In the genomic region with DNA sequence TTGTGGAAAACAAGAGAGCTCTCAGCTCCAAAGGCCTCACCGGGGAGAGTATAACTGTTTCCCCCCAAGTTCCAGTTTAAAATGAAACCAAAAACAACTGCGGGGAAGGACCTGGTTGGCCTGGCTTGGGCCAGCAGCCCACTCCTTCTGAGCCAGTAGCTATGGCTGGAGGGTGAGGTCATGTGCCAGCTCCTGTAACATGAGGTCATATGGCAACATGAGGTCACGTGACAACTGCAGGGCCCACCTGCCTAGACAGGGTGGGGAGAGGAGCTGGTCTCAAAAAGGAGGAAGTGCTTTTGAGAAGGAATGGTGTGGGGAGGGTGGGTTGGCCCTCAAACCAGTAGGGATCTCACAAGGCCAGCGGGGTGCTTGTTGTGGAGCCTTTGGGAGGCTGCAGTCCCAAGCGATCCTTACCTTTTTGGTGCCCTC, we compare ENCODE assay signal across 8 cellular contexts. TPM values are rescaled to one million over a fixed set of nuclear protein-coding genes. Genes with fewer than 3 reads are reported as not detected.
A peak's percentile ranks its signal among the peaks of the same experiment; 100 is the strongest.
DNase-seq lines count a peak whose midpoint lies in the region; ATAC-seq and TF ChIP-seq lines count a peak whose summit lies in the region.

No MANE protein-coding gene starts in this region.

- TF ChIP-seq CTCF in VCaP (conservative IDR thresholded peaks at IDR 0.05) = no peak
- no peak for TF ChIP-seq CTCF in gastroesophageal sphincter (IDR thresholded peaks at IDR 0.05)
- TF ChIP-seq CTCF in left ventricle myocardium inferior (IDR thresholded peaks at IDR 0.05; ENCODE audit: borderline replicate concordance) = no peak

- no peak overlapping the region for H3K4ac ChIP-seq in trophoblast cell (ENCODE audit: low read depth, low read length)

- H3K4me1 ChIP-seq in trophoblast cell (ENCODE audit: control insufficient read depth in 1 of 2, insufficient read depth in 2 of 2, low read length in 2 of 2) (peaks cover 33 to 37% of the 10 kb centered on the region in 2 experiments), gastroesophageal sphincter (peaks cover 0 to 11% (median 0%) of the 10 kb centered on the region in 3 donors), left ventricle myocardium inferior (peaks cover 15% of the 10 kb centered on the region)

- H3K23ac ChIP-seq in trophoblast cell (ENCODE audit: low read length) = no peak overlapping the region

- H3K4me2 ChIP-seq in trophoblast cell (ENCODE audit: low read length) = no peak overlapping the region

- no peak overlapping the region for H4K8ac ChIP-seq in trophoblast cell (ENCODE audit: low read depth, low read length)

- no peak overlapping the region for H3K27ac Mint-ChIP-seq in activated T-helper 2 cell treated with anti-CD3 and anti-CD28 coated beads, Interferon-gamma antibody, Interleukin-2, Interleukin-4, amounts not matched to agents 10 μg/mL and 5 μg/mL and 100 μg/mL, durations not matched to agents 14 hours and 24 hours and 36 hours

- H4K12ac ChIP-seq in trophoblast cell (ENCODE audit: low read depth, low read length) = no peak overlapping the region

- H3K27me3 ChIP-seq in trophoblast cell (ENCODE audit: insufficient read depth, low read length) (no peaks in the 10 kb centered on the region), gastroesophageal sphincter (no peaks in the 10 kb centered on the region), left ventricle myocardium inferior (ENCODE audit: low read depth) (no peaks in the 10 kb centered on the region)

- no peaks in the 10 kb centered on the region for H3K36me3 ChIP-seq in trophoblast cell (ENCODE audit: control insufficient read depth in 1 of 2, insufficient read depth in 2 of 2, low read length in 2 of 2)
- no peaks in the 10 kb centered on the region for H3K36me3 ChIP-seq in gastroesophageal sphincter
- H3K36me3 ChIP-seq in left ventricle myocardium inferior = no peaks in the 10 kb centered on the region

- ATAC-seq in GM18511 (IDR thresholded peaks at IDR 0.05; ENCODE audit: unreplicated experiment) (peak; percentile 58), HG03039 (IDR thresholded peaks at IDR 0.05; ENCODE audit: unreplicated experiment) (peak; percentile 47), gastroesophageal sphincter (no peak)

- peak overlapping the region; percentile 3 for H3K14ac ChIP-seq in trophoblast cell (ENCODE audit: low read length)

- TF ChIP-seq POLR2A in gastroesophageal sphincter (IDR thresholded peaks at IDR 0.05) = no peak

- H3K36me3 Mint-ChIP-seq in activated T-helper 2 cell treated with anti-CD3 and anti-CD28 coated beads, Interferon-gamma antibody, Interleukin-2, Interleukin-4, amounts not matched to agents 10 μg/mL and 5 μg/mL and 100 μg/mL, durations not matched to agents 14 hours and 24 hours and 36 hours (ENCODE audit: low read depth) = no peaks in the 10 kb centered on the region

- no peaks in the 10 kb centered on the region for H3K79me2 ChIP-seq in trophoblast cell (ENCODE audit: control insufficient read depth, insufficient read depth, low read length, poor library complexity)

- H3K4me3 ChIP-seq in trophoblast cell (ENCODE audit: low read depth, low read length) (no peak overlapping the region), gastroesophageal sphincter (peak overlapping the region in 1 of 2 donors; percentile 25), left ventricle myocardium inferior (no peak overlapping the region)

- no peak for TF ChIP-seq EP300 in gastroesophageal sphincter (IDR thresholded peaks at IDR 0.05)

- H3K4me3 Mint-ChIP-seq in activated T-helper 2 cell treated with anti-CD3 and anti-CD28 coated beads, Interferon-gamma antibody, Interleukin-2, Interleukin-4, amounts not matched to agents 10 μg/mL and 5 μg/mL and 100 μg/mL, durations not matched to agents 14 hours and 24 hours and 36 hours (ENCODE audit: low read depth) = no peak overlapping the region

- no peak overlapping the region for H2BK5ac ChIP-seq in trophoblast cell (ENCODE audit: low read depth, low read length, poor library complexity)

- no peak overlapping the region for H3K9ac ChIP-seq in trophoblast cell (ENCODE audit: low read length)

- H3K27me3 Mint-ChIP-seq in activated T-helper 2 cell treated with anti-CD3 and anti-CD28 coated beads, Interferon-gamma antibody, Interleukin-2, Interleukin-4, amounts not matched to agents 10 μg/mL and 5 μg/mL and 100 μg/mL, durations not matched to agents 14 hours and 24 hours and 36 hours (ENCODE audit: low read depth) = no peaks in the 10 kb centered on the region

- H3K18ac ChIP-seq in trophoblast cell (ENCODE audit: low read length) = no peak overlapping the region

- H4K91ac ChIP-seq in trophoblast cell (ENCODE audit: low read depth, low read length) = peak overlapping the region; percentile 11

- no CpG with 5 or more reads among the region's 5 CpGs for WGBS in trophoblast cell (ENCODE audit: extremely low coverage, insufficient coverage, insufficient read length)
- WGBS in gastroesophageal sphincter (ENCODE audit: low coverage in 1 of 2), 2 donors = 87% methylated on average over 3 of the region's 5 CpGs; no CpG with 5 or more reads in 1 of the 2 donors

- H3K27ac ChIP-seq in VCaP = peak overlapping the region; percentile 97
- H3K27ac ChIP-seq in trophoblast cell (ENCODE audit: low read depth, low read length) = no peak overlapping the region
- H3K27ac ChIP-seq in gastroesophageal sphincter = no peak overlapping the region
- no peak overlapping the region for H3K27ac ChIP-seq in left ventricle myocardium inferior (replicated peaks)

- H3K9me3 Mint-ChIP-seq in activated T-helper 2 cell treated with anti-CD3 and anti-CD28 coated beads, Interferon-gamma antibody, Interleukin-2, Interleukin-4, amounts not matched to agents 10 μg/mL and 5 μg/mL and 100 μg/mL, durations not matched to agents 14 hours and 24 hours and 36 hours = no peaks in the 10 kb centered on the region

- intact Hi-C loops in left ventricle myocardium inferior (cut with micrococcal nuclease) = no loop called here
- intact Hi-C loops in activated T-helper 2 cell treated with anti-CD3 and anti-CD28 coated beads, Interferon-gamma antibody, Interleukin-2, Interleukin-4, amounts not matched to agents 10 μg/mL and 5 μg/mL and 100 μg/mL, durations not matched to agents 14 hours and 24 hours and 36 hours (cut with micrococcal nuclease) = no loop called here

- peaks cover 8% of the 10 kb centered on the region for H3K79me1 ChIP-seq in trophoblast cell (ENCODE audit: low read length)

- H2BK120ac ChIP-seq in trophoblast cell (ENCODE audit: insufficient read depth, low read length, poor library complexity) = no peak overlapping the region

- H2AFZ ChIP-seq in trophoblast cell (ENCODE audit: insufficient read depth, low read length, poor library complexity) = peak overlapping the region; percentile 4

- no peaks in the 10 kb centered on the region for H3K9me3 ChIP-seq in trophoblast cell (ENCODE audit: insufficient read depth, low read depth, low read length)
- no peaks in the 10 kb centered on the region for H3K9me3 ChIP-seq in gastroesophageal sphincter
- H3K9me3 ChIP-seq in left ventricle myocardium inferior (replicated peaks) = no peaks in the 10 kb centered on the region

- peak in 1 of 2 donors; percentile 17 for DNase-seq in trophoblast cell
- no peak for DNase-seq in HCEC 1CT
- DNase-seq in left ventricle myocardium inferior = no peak
- DNase-seq in activated T-helper 2 cell treated with anti-CD3 and anti-CD28 coated beads, Interferon-gamma antibody, Interleukin-2, Interleukin-4, amounts not matched to agents 10 μg/mL and 5 μg/mL and 100 μg/mL, durations not matched to agents 14 hours and 24 hours and 36 hours (ENCODE audit: low spot score) = no peak

- H3K4me1 Mint-ChIP-seq in activated T-helper 2 cell treated with anti-CD3 and anti-CD28 coated beads, Interferon-gamma antibody, Interleukin-2, Interleukin-4, amounts not matched to agents 10 μg/mL and 5 μg/mL and 100 μg/mL, durations not matched to agents 14 hours and 24 hours and 36 hours (ENCODE audit: low read depth) = peaks cover 36% of the 10 kb centered on the region

- no peak overlapping the region for H2AK5ac ChIP-seq in trophoblast cell (ENCODE audit: low read length)

- H2BK12ac ChIP-seq in trophoblast cell (ENCODE audit: low read length) = peak overlapping the region; percentile 1

RNA-seq across cellular contexts. Expression of gene CRB2, which starts 29.3 kb away (rescaled TPM):
- polyA plus RNA-seq in trophoblast cell (2013) = 5.1 and 5.5 TPM in 2 replicates
- not detected for total RNA-seq in gastroesophageal sphincter
- not detected for total RNA-seq in left ventricle myocardium inferior
- not detected in 2 replicates for total RNA-seq in activated T-helper 2 cell treated with anti-CD3 and anti-CD28 coated beads, Interferon-gamma antibody, Interleukin-2, Interleukin-4, amounts not matched to agents 10 μg/mL and 5 μg/mL and 100 μg/mL, durations not matched to agents 14 hours and 24 hours and 36 hours

RNA-seq across cellular contexts. Expression of gene STRBP, which starts 58.3 kb away (rescaled TPM):
- polyA plus RNA-seq in trophoblast cell (2013) = 17.7 and 17.9 TPM in 2 replicates
- total RNA-seq in gastroesophageal sphincter (10 to 100 TPM; 10.4 to 20.6 (median 14.8) TPM), left ventricle myocardium inferior (26.4 TPM)
- total RNA-seq in activated T-helper 2 cell treated with anti-CD3 and anti-CD28 coated beads, Interferon-gamma antibody, Interleukin-2, Interleukin-4, amounts not matched to agents 10 μg/mL and 5 μg/mL and 100 μg/mL, durations not matched to agents 14 hours and 24 hours and 36 hours = 19.9 and 20.6 TPM in 2 replicates
